In genomic region chr7:149422914-149423285, GRCh38 we compare ENCODE assay signal across 8 cellular contexts. TPM values are rescaled to one million over a fixed set of nuclear protein-coding genes. Genes with fewer than 3 reads are reported as not detected.
DNase-seq lines count a peak whose midpoint lies in the region; ATAC-seq, FAIRE-seq and TF ChIP-seq lines count a peak whose summit lies in the region.

No MANE protein-coding gene starts in this region.

- CTCF ChIA-PET in HepG2 (lab: Yijun Ruan, JAX; ENCODE audit: low intra/inter-chr PET ratio, low total read pairs): interaction anchor here (1.2 to 2.0 kb wide), 2 partner anchors 112 to 161 kb away, joined by 8 to 15 read pairs; partner anchors contain the start of gene ZNF783

- H3K4me1 ChIP-seq in adipocyte (ENCODE audit: control insufficient read depth, insufficient read depth, low read length) (peaks cover 3% of the 10 kb centered on the region), HepG2 (ENCODE audit: insufficient read depth, low read length) (peaks cover 15% of the 10 kb centered on the region), thoracic aorta (ENCODE audit: control insufficient read depth in 1 of 2, low read depth in 2 of 2) (peaks cover 3 to 13% of the 10 kb centered on the region in 2 donors)

- TF ChIP-seq CTCF in GM10266 (IDR thresholded peaks at IDR 0.05; ENCODE audit: control insufficient read depth, insufficient read depth, low read depth, missing control alignments) (no peak), HL-60 (IDR thresholded peaks at IDR 0.05; ENCODE audit: insufficient read depth, low read length) (no peak), HepG2 (CRISPR knock-in tag; IDR thresholded peaks at IDR 0.05) (no peak), thoracic aorta (IDR thresholded peaks at IDR 0.05) (no peak)

- H3K79me2 ChIP-seq in HepG2 (ENCODE audit: insufficient read depth, low read length): no peaks in the 10 kb centered on the region

- no peak for TF ChIP-seq POLR2A in HepG2 (IDR thresholded peaks at IDR 0.05; ENCODE audit: insufficient read depth in 1 of 2, low read depth in 2 of 2, low read length in 2 of 2)

- H3K27ac ChIP-seq in HL-60 (replicated peaks): no peak overlapping the region; the same call in 1 of the 2 replicates
- no peak overlapping the region for H3K27ac ChIP-seq in HepG2 (ENCODE audit: extremely low read length, insufficient read depth, low read length)
- no peak overlapping the region for H3K27ac ChIP-seq in thoracic aorta

- no peak overlapping the region for H2AFZ ChIP-seq in HepG2 (ENCODE audit: low read length)

- no peaks in the 10 kb centered on the region for H3K27me3 ChIP-seq in HL-60 (ENCODE audit: insufficient read depth, poor library complexity, severe bottlenecking)
- H3K27me3 ChIP-seq in adipocyte (replicated peaks; ENCODE audit: control insufficient read depth, insufficient read depth, low read length): no peaks in the 10 kb centered on the region
- H3K27me3 ChIP-seq in HepG2 (ENCODE audit: control insufficient read depth in 1 of 2, insufficient read depth in 2 of 2, low read length in 2 of 2): no peaks in the 10 kb centered on the region
- H3K27me3 ChIP-seq in thoracic aorta (replicated peaks; ENCODE audit: insufficient read depth): no peaks in the 10 kb centered on the region

- no peaks in the 10 kb centered on the region for H3K36me3 ChIP-seq in adipocyte (ENCODE audit: control insufficient read depth, insufficient read depth, low read length, severe bottlenecking)
- no peaks in the 10 kb centered on the region for H3K36me3 ChIP-seq in HepG2 (replicated peaks in 1 of 2; ENCODE audit: control insufficient read depth in 1 of 2, insufficient read depth in 2 of 2, low read length in 2 of 2)
- H3K36me3 ChIP-seq in thoracic aorta: no peaks in the 10 kb centered on the region

- no peaks in the 10 kb centered on the region for H4K20me1 ChIP-seq in HepG2 (ENCODE audit: insufficient read depth, low read length)

- no TSS peak for BruUV-seq in HepG2 (replicated peaks; lab: Mats Ljungman, UMichigan)

- POLR2A ChIA-PET in HepG2 (lab: Yijun Ruan, JAX): no interaction called here

- TF ChIP-seq EP300 in HepG2 (IDR thresholded peaks at IDR 0.05; ENCODE audit: low read depth in 2 of 2, low read length in 2 of 2): no peak
- TF ChIP-seq EP300 in HepG2 (CRISPR knock-in tag; IDR thresholded peaks at IDR 0.05; ENCODE audit: borderline replicate concordance): no peak

- no peak for TF ChIP-seq RAD21 in HepG2 (CRISPR knock-in tag; IDR thresholded peaks at IDR 0.05)

- WGBS in HepG2 (ENCODE audit: low lambda C conversion rate): 90% methylated on average over 34 of the region's 34 CpGs

- intact Hi-C loops in HepG2 (cut with micrococcal nuclease; ENCODE audit: unreplicated experiment): loop anchor here (5.0 kb wide), 1 partner anchor 199 kb away; no protein-coding TSS in a partner anchor

- H3K9ac ChIP-seq in adipocyte (ENCODE audit: low read length) (peak overlapping the region; percentile 67), HepG2 (ENCODE audit: insufficient read depth, low read depth, low read length) (no peak overlapping the region)

- DNase-seq in GM10266 (ENCODE audit: extremely low spot score) (peak; percentile 67), HL-60 (ENCODE audit: low read depth in 1 of 2, low spot score in 1 of 2) (peak in 1 of 2 experiments; percentile 17), adipocyte (ENCODE audit: low read depth) (no peak), HepG2 (ENCODE audit: low spot score) (no peak), thoracic aorta (ENCODE audit: low spot score) (no peak), HK-2 (ENCODE audit: unreplicated experiment) (no peak), NCI-H1436 treated with DMSO at 0.1 percent for 48 hours (lab: John Stamatoyannopoulos, UW) (no peak)

- FAIRE-seq in HepG2 (lab: Jason Lieb, UNC): no peak

- H3K9me3 ChIP-seq in adipocyte (ENCODE audit: control insufficient read depth, low read length) (no peaks in the 10 kb centered on the region), HepG2 (ENCODE audit: low read length) (no peaks in the 10 kb centered on the region), thoracic aorta (no peaks in the 10 kb centered on the region)

- 0 out of 2 replicates have a peak overlapping the region, but pooled peaks have one; percentile 12 for H3K4me2 ChIP-seq in HepG2 (ENCODE audit: low read depth, low read length)

- in situ Hi-C loops in HepG2 (cut with HindIII; ENCODE audit: extremely low pct_ligation_motif_present, low pct_unique_long_range_greater_than_20kb): no loop called here

- ATAC-seq in HepG2 (no peak), thoracic aorta (ENCODE audit: insufficient number of reproducible peaks, low FRiP score, low read depth) (no peak), HG02840 (IDR thresholded peaks at IDR 0.05; ENCODE audit: low FRiP score, unreplicated experiment) (no peak)

- H3K4me3 ChIP-seq in HL-60 (replicated peaks; ENCODE audit: insufficient read depth, low read length): peak overlapping the region; percentile 33
- peak overlapping the region; percentile 73 for H3K4me3 ChIP-seq in adipocyte (ENCODE audit: low read length)
- H3K4me3 ChIP-seq in HepG2 (replicated peaks in 1 of 3; ENCODE audit: insufficient read depth in 1 of 3, low read depth in 2 of 3, low read length in 3 of 3): no peak overlapping the region
- H3K4me3 ChIP-seq in thoracic aorta: peak overlapping the region; percentile 67

TF ChIP-seq in HepG2, 621 proteins besides CTCF, POLR2A, EP300 and RAD21:
- no peak for TF ChIP-seq ZC3H13 (CRISPR knock-in tag; IDR thresholded peaks at IDR 0.05)
- TF ChIP-seq THAP7 (CRISPR knock-in tag; IDR thresholded peaks at IDR 0.05): no peak
- TF ChIP-seq ZNF691 (CRISPR knock-in tag; IDR thresholded peaks at IDR 0.05; ENCODE audit: borderline replicate concordance, low read depth): no peak
- TF ChIP-seq MZF1 (CRISPR knock-in tag; IDR thresholded peaks at IDR 0.05; ENCODE audit: borderline replicate concordance): no peak
- TF ChIP-seq MAZ (IDR thresholded peaks at IDR 0.05; ENCODE audit: borderline replicate concordance, low read depth, low read length): no peak
- no peak for TF ChIP-seq MAZ (CRISPR knock-in tag; IDR thresholded peaks at IDR 0.05; ENCODE audit: low read depth)
- no peak for TF ChIP-seq FOXK1 (CRISPR knock-in tag; IDR thresholded peaks at IDR 0.05; ENCODE audit: borderline replicate concordance, low read depth)
- no peak for TF ChIP-seq ZNF451 (CRISPR knock-in tag; IDR thresholded peaks at IDR 0.05)
- no peak for TF ChIP-seq ZNF782 (CRISPR knock-in tag; IDR thresholded peaks at IDR 0.05; ENCODE audit: borderline replicate concordance)

RNA-seq across cellular contexts. Expression of gene ZNF777, which starts 38.0 kb away (rescaled TPM):
- total RNA-seq in HepG2 (2016; rRNA removed; fragmentation: Illumina TruSeq; extraction: Trizol): 4.4 and 6.0 TPM in 2 replicates
- total RNA-seq in HepG2 (2016; cell fraction: cytosol; rRNA removed; fragmentation: Illumina TruSeq; extraction: Trizol; ENCODE audit: low read depth): 1.1 and 1.2 TPM in 2 replicates
- 3.5 and 5.9 TPM in 2 replicates for total RNA-seq in HepG2 (2016; cell fraction: insoluble cytoplasmic fraction; rRNA removed; fragmentation: Illumina TruSeq; extraction: Trizol)
- 4.0 and 4.1 TPM in 2 replicates for total RNA-seq in HepG2 (2016; cell fraction: membrane; rRNA removed; fragmentation: Illumina TruSeq; extraction: Trizol)
- 3.7 and 3.9 TPM in 2 replicates for total RNA-seq in HepG2 (2016; cell fraction: nucleus; rRNA removed; fragmentation: Illumina TruSeq; extraction: Trizol)
- 3.8 and 4.8 TPM in 2 replicates for polyA plus RNA-seq in HepG2 (2011; rRNA removed)
- polyA plus RNA-seq in HepG2 (2011; cell fraction: cytosol; rRNA removed): 3.9 and 5.3 TPM in 2 replicates
- 3.7 and 3.8 TPM in 2 replicates for polyA plus RNA-seq in HepG2 (2011; cell fraction: nucleus; rRNA removed)
- polyA plus RNA-seq in HepG2 (2012): 3.7 and 4.3 TPM in 2 replicates
- 0.96 and 1.2 TPM in 2 replicates for polyA plus RNA-seq in HepG2 (2016; cell fraction: cytosol; fragmentation: Illumina TruSeq; extraction: Trizol; ENCODE audit: low read depth)
- 7.4 and 9.5 TPM in 2 replicates for polyA plus RNA-seq in HepG2 (2016; cell fraction: insoluble cytoplasmic fraction; fragmentation: Illumina TruSeq; extraction: Trizol; ENCODE audit: low read depth)
- 3.4 and 3.5 TPM in 2 replicates for polyA plus RNA-seq in HepG2 (2016; cell fraction: membrane; fragmentation: Illumina TruSeq; extraction: Trizol; ENCODE audit: low read depth)
- 7.3 and 8.5 TPM in 2 replicates for polyA plus RNA-seq in HepG2 (2016; cell fraction: nucleus; fragmentation: Illumina TruSeq; extraction: Trizol; ENCODE audit: insufficient read depth, low read depth)
- 5.7 and 8.2 TPM in 2 replicates for polyA minus RNA-seq in HepG2 (2011; rRNA and poly(A)+ RNA removed; ENCODE audit: low replicate concordance)
- polyA minus RNA-seq in HepG2 (2011; cell fraction: cytosol; rRNA and poly(A)+ RNA removed): 5.0 and 5.4 TPM in 2 replicates
- 3.2 and 3.7 TPM in 2 replicates for polyA minus RNA-seq in HepG2 (2011; cell fraction: nucleus; rRNA and poly(A)+ RNA removed)
- total RNA-seq in thoracic aorta: 1 to 10 TPM; 5.3 to 8.2 TPM

Comparison
In these comparisons a context has a peak if more than half of its experiments do, and no peak if none do; other contexts are left out.
1. H3K4me3 ChIP-seq: peak in HL-60 (single experiment), adipocyte (single experiment) and thoracic aorta (single experiment); none in HepG2 (0 of 3).